ENCODE assay signal across 28 cellular contexts in genomic region chr19:14305706-14306105, GRCh38.
"Had no signal": no experiment of that assay in that cellular context is flagged by ENCODE, and none has a peak within 500 bp of the region (broad histone marks: within the 10 kb centered on the region; RNA-seq: fewer than 3 reads in every experiment).

No MANE protein-coding gene starts in this region.

- H3K27me3 Mint-ChIP-seq: effector memory CD8-positive, alpha-beta T cell; stimulated activated naive CD8-positive, alpha-beta T cell treated with anti-CD3 and anti-CD28 coated beads, Interleukin-15, amount 100 ng/mL, for 72 hours had no signal

- ATAC-seq: effector memory CD8-positive, alpha-beta T cell; heart right ventricle; left colon; lower lobe of right lung; naive thymus-derived CD8-positive, alpha-beta T cell; right cardiac atrium; stimulated activated naive CD8-positive, alpha-beta T cell treated with anti-CD3 and anti-CD28 coated beads, Interleukin-15, amount 100 ng/mL, for 72 hours had no signal

- H3K4me3 ChIP-seq: esophagus squamous epithelium, heart right ventricle, left ventricle myocardium inferior, lower lobe of right lung, prostate gland, thyroid gland had no signal

- DNase-seq: cortex of kidney; effector memory CD8-positive, alpha-beta T cell; erythroblast; esophagus squamous epithelium; foreskin melanocyte; glutamatergic neuron; heart right ventricle; hippocampal formation; immature natural killer cell; islet precursor cell; kidney glomerular epithelial cell; left colon; left ventricle myocardium inferior; lower lobe of right lung; naive thymus-derived CD8-positive, alpha-beta T cell; nephron progenitor cell; nucleus accumbens; right cardiac atrium; small intestine; stimulated activated CD4-positive, alpha-beta T cell treated with anti-CD3 and anti-CD28 coated beads, Interleukin-15, amount 100 ng/mL, for 24 hours; stimulated activated CD4-positive, alpha-beta T cell treated with anti-CD3 and anti-CD28 coated beads, Interleukin-2, amount 100 ng/mL, for 48 hours; stimulated activated CD8-positive, alpha-beta memory T cell treated with anti-CD3 and anti-CD28 coated beads, Interleukin-4, amount 100 ng/mL, for 48 hours; stimulated activated naive CD4-positive, alpha-beta T cell; stimulated activated naive CD8-positive, alpha-beta T cell treated with anti-CD3 and anti-CD28 coated beads, Interleukin-15, amount 100 ng/mL, for 72 hours; thyroid gland had no signal

- H3K36me3 Mint-ChIP-seq: naive thymus-derived CD8-positive, alpha-beta T cell; type B pancreatic cell had no signal

- H3K27ac ChIP-seq: esophagus squamous epithelium, heart right ventricle, left ventricle myocardium inferior, lower lobe of right lung, prostate gland, thyroid gland had no signal

- H3K9me3 Mint-ChIP-seq: effector memory CD8-positive, alpha-beta T cell; immature natural killer cell; stimulated activated naive CD8-positive, alpha-beta T cell treated with anti-CD3 and anti-CD28 coated beads, Interleukin-15, amount 100 ng/mL, for 72 hours; type B pancreatic cell had no signal

- H3K4me1 ChIP-seq: esophagus squamous epithelium, left ventricle myocardium inferior, lower lobe of right lung, prostate gland, thyroid gland had no signal

- H3K27ac Mint-ChIP-seq: effector memory CD8-positive, alpha-beta T cell; immature natural killer cell; stimulated activated naive CD8-positive, alpha-beta T cell treated with anti-CD3 and anti-CD28 coated beads, Interleukin-15, amount 100 ng/mL, for 72 hours; type B pancreatic cell had no signal

- H3K27me3 ChIP-seq: thyroid gland had no signal

- H3K4me3 Mint-ChIP-seq: effector memory CD8-positive, alpha-beta T cell; immature natural killer cell; naive thymus-derived CD8-positive, alpha-beta T cell; nephron progenitor cell; stimulated activated naive CD8-positive, alpha-beta T cell treated with anti-CD3 and anti-CD28 coated beads, Interleukin-15, amount 100 ng/mL, for 72 hours; type B pancreatic cell had no signal

- H3K9me3 ChIP-seq: lower lobe of right lung, prostate gland, thyroid gland had no signal

- FAIRE-seq: endometrium, small intestine had no signal

- H3K36me3 ChIP-seq: esophagus squamous epithelium, heart right ventricle, left ventricle myocardium inferior, lower lobe of right lung, prostate gland, thyroid gland had no signal
